ENCODE assay signal across 8 cellular contexts in the genomic region with DNA sequence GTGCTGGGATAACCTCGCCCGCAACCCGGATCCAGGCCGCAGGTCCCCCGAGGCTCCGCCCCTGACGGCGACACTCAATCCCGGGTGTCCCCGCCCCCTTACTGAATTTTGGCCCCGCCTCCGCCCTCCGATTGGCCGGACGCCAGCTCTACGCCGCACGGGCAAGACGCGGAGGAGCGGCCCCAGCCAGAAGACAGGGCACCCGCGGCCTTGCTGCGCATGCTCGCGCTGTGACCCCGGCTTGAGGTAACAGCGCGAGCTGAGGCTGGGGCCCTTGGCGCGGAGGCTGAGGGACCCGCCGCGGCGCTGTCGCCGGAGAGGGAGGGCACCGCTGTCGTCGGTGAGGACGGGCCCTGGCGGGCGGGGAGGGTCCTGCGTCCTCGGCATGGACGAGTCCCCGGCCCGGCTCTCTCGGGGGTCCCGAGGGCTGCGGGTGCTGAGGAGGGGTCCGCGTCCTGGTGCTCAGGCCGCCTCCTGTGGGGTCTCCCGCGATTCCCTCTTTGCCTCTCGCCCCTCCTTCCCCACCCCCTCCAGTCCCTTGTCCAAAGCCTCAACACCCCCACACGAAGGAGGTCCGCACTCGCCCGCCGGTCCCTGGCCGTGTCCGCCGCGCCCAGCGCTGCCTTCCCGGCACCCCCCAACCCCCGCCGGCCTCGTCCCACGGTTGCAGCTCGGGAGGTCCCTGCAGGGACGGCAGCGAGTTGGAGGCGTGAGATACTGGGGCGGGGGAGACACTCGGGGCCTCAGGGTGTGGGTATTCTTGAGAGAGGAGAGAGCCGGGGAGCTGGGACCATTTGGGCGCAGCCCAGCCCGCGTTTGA. TPM values are rescaled to one million over a fixed set of nuclear protein-coding genes. Genes with fewer than 3 reads are reported as not detected.
A peak's percentile ranks its signal among the peaks of the same experiment; 100 is the strongest.
DNase-seq lines count a peak whose midpoint lies in the region; ATAC-seq and TF ChIP-seq lines count a peak whose summit lies in the region.

A gene with protein sequence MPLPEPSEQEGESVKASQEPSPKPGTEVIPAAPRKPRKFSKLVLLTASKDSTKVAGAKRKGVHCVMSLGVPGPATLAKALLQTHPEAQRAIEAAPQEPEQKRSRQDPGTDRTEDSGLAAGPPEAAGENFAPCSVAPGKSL (plus strand): TSS at position 189 of the 820 bp plus-strand sequence. CDS start 13,235 bp downstream, outside the sequence.

- H3K27ac Mint-ChIP-seq in HFFc6: peak within 1 kb of the TSS; percentile 98
- H3K27ac Mint-ChIP-seq in activated naive CD4-positive, alpha-beta T cell treated with anti-CD3 and anti-CD28 coated beads, Interleukin-2, amount 10 ng/mL, durations not matched to agents 7 days and 5 days: peak within 1 kb of the TSS; percentile 94

- peak within 1 kb of the TSS; percentile 91 for H3K9ac ChIP-seq in SK-N-MC (ENCODE audit: insufficient read length)

- peak; percentile 70 for TF ChIP-seq POLR2A in NB4 (IDR thresholded peaks at IDR 0.05; ENCODE audit: extremely low read depth, insufficient read length)
- peak; percentile 56 to 59 for TF ChIP-seq POLR2A in gastroesophageal sphincter (IDR thresholded peaks at IDR 0.05)

- peaks cover 15% of the 10 kb centered on the region for H3K4me1 Mint-ChIP-seq in HFFc6 (ENCODE audit: low read depth)
- peaks cover 20% of the 10 kb centered on the region for H3K4me1 Mint-ChIP-seq in activated naive CD4-positive, alpha-beta T cell treated with anti-CD3 and anti-CD28 coated beads, Interleukin-2, amount 10 ng/mL, durations not matched to agents 7 days and 5 days

- H3K4me3 ChIP-seq in NB4 (ENCODE audit: low read depth, low read length): peak within 1 kb of the TSS; percentile 68
- peak within 1 kb of the TSS; percentile 94 for H3K4me3 ChIP-seq in SK-N-MC
- peak within 1 kb of the TSS; percentile 86 to 90 for H3K4me3 ChIP-seq in gastroesophageal sphincter

- no peaks in the 10 kb centered on the region for H3K27me3 ChIP-seq in gastroesophageal sphincter

- H3K36me3 Mint-ChIP-seq in HFFc6 (ENCODE audit: low read depth): no peaks in the 10 kb centered on the region; the same call in 1 of the 2 replicates
- H3K36me3 Mint-ChIP-seq in activated naive CD4-positive, alpha-beta T cell treated with anti-CD3 and anti-CD28 coated beads, Interleukin-2, amount 10 ng/mL, durations not matched to agents 7 days and 5 days: no peaks in the 10 kb centered on the region

- DNase-seq in GM04504 (ENCODE audit: low read depth) (peak; percentile 92), HFFc6 (peak; percentile 94), NB4 (ENCODE audit: low read depth) (peak; percentile 96), SK-N-MC (ENCODE audit: low read depth, low spot score) (peak; percentile 70), non-pigmented ciliary epithelial cell (ENCODE audit: low read depth) (peak; percentile 75), superior temporal gyrus (ENCODE audit: extremely low spot score) (peak; percentile 91)
- DNase-seq in activated naive CD4-positive, alpha-beta T cell treated with anti-CD3 and anti-CD28 coated beads, Interleukin-2, amount 10 ng/mL, durations not matched to agents 7 days and 5 days: peak; percentile 100

- H3K4me3 Mint-ChIP-seq in HFFc6: peak within 1 kb of the TSS; percentile 95
- peak within 1 kb of the TSS; percentile 84 for H3K4me3 Mint-ChIP-seq in activated naive CD4-positive, alpha-beta T cell treated with anti-CD3 and anti-CD28 coated beads, Interleukin-2, amount 10 ng/mL, durations not matched to agents 7 days and 5 days

- TF ChIP-seq CTCF in HFFc6 (IDR thresholded peaks at IDR 0.05) (peak; percentile 44), NB4 (IDR thresholded peaks at IDR 0.05; ENCODE audit: low read depth, low read length) (no peak), gastroesophageal sphincter (IDR thresholded peaks at IDR 0.05) (peak in 3 of 4 experiments; percentile 19 to 41 (median 28))

- H3K27ac ChIP-seq in SK-N-MC (peak within 1 kb of the TSS; percentile 81), gastroesophageal sphincter (peak within 1 kb of the TSS; percentile 95 to 99 (median 96))

- no peaks in the 10 kb centered on the region for H3K9me3 Mint-ChIP-seq in HFFc6
- peaks cover 7% of the 10 kb centered on the region for H3K9me3 Mint-ChIP-seq in activated naive CD4-positive, alpha-beta T cell treated with anti-CD3 and anti-CD28 coated beads, Interleukin-2, amount 10 ng/mL, durations not matched to agents 7 days and 5 days

- peaks cover 0 to 20% (median 4%) of the 10 kb centered on the region in 3 donors for H3K4me1 ChIP-seq in gastroesophageal sphincter

- H3K9me3 ChIP-seq in SK-N-MC (ENCODE audit: low read depth, low read length) (no peaks in the 10 kb centered on the region), gastroesophageal sphincter (no peaks in the 10 kb centered on the region)

- WGBS in gastroesophageal sphincter (ENCODE audit: low coverage in 1 of 2), 2 donors: 0% methylated on average over 3 to 14 of the region's 82 CpGs

- CTCF ChIA-PET in activated naive CD4-positive, alpha-beta T cell treated with anti-CD3 and anti-CD28 coated beads, Interleukin-2, amount 10 ng/mL, durations not matched to agents 7 days and 5 days (lab: Charles Lee): interaction anchor here (0.7 to 2.1 kb wide), 10 partner anchors 10 to 87 kb away, joined by 3 to 12 read pairs (median 4); partner anchors contain the start of gene FLYWCH1

- ATAC-seq in gastroesophageal sphincter: peak; percentile 91

- peaks cover 4% of the 10 kb centered on the region for H3K27me3 Mint-ChIP-seq in HFFc6 (ENCODE audit: insufficient read depth)
- peaks cover 5% of the 10 kb centered on the region for H3K27me3 Mint-ChIP-seq in activated naive CD4-positive, alpha-beta T cell treated with anti-CD3 and anti-CD28 coated beads, Interleukin-2, amount 10 ng/mL, durations not matched to agents 7 days and 5 days

- H3K36me3 ChIP-seq in SK-N-MC (ENCODE audit: insufficient read depth, low read length) (no peaks in the 10 kb centered on the region), gastroesophageal sphincter (no peaks in the 10 kb centered on the region)

- TF ChIP-seq EP300 in gastroesophageal sphincter (IDR thresholded peaks at IDR 0.05): no peak

RNA-seq across cellular contexts. Expression of the gene that starts here (rescaled TPM):
- total RNA-seq in HFFc6 (2021; fragmentation: NEBNext Ultra II Directional; extraction: Animal tissue kit (Norgen Biotek cat#: 25700)): 10 to 100 TPM; 24.5 to 29.3 (median 26.1) TPM
- total RNA-seq in gastroesophageal sphincter: 10 to 100 TPM; 21.9 to 69.1 (median 38.8) TPM

Comparison
In these comparisons a context has a peak if more than half of its experiments do, and no peak if none do; other contexts are left out.
1. Peak in every context shown above with its lines: DNase-seq, ATAC-seq, H3K4me3 ChIP-seq and H3K27ac ChIP-seq.